Comparison of ENCODE assay signal across 8 cellular contexts in the genomic region with DNA sequence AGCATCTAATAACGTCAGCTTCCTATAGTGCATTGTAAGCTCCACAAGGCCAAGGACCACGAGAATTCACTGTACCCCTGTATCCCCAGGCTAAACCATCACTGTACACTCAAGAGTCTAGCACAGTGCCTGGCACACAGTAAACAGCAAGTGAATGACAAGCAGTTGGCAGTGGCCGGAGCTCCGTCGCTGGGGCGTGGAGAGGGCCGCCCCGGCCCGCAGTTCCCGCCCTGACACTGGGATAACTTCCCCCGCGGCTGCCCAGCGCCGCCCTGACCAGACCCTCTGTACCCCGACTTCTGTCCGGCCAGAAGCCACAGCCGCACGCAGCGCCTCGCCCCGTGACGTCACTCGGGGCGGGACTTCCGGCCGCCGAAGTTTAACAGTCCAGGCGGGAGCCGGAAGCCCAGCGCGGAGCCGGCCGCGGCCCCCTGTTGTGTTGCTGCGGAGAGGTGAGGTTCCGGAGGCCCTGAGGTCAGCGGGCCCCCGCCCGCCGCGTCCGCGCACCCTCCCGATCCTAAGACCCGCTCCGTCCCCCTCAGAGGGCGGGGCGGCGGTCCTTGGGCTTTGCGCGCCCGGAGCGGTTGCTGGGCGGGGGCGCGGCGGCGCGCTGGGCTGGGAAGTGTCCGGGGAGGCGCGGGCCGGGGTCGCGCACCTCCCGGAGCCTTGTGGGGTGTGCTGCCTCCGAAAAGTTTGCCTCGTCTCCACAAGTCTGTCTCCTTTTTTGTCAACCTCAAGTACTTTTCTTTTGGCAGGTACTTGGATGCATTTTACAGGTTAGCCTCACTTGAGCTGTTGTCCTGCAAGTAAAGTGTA. TPM values are rescaled to one million over a fixed set of nuclear protein-coding genes. Genes with fewer than 3 reads are reported as not detected.
DNase-seq lines count a peak whose midpoint lies in the region; ATAC-seq and TF ChIP-seq lines count a peak whose summit lies in the region.

A gene with protein sequence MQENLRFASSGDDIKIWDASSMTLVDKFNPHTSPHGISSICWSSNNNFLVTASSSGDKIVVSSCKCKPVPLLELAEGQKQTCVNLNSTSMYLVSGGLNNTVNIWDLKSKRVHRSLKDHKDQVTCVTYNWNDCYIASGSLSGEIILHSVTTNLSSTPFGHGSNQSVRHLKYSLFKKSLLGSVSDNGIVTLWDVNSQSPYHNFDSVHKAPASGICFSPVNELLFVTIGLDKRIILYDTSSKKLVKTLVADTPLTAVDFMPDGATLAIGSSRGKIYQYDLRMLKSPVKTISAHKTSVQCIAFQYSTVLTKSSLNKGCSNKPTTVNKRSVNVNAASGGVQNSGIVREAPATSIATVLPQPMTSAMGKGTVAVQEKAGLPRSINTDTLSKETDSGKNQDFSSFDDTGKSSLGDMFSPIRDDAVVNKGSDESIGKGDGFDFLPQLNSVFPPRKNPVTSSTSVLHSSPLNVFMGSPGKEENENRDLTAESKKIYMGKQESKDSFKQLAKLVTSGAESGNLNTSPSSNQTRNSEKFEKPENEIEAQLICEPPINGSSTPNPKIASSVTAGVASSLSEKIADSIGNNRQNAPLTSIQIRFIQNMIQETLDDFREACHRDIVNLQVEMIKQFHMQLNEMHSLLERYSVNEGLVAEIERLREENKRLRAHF (plus strand): TSS at position 409 of the 816 bp plus-strand sequence. CDS start 2,503 bp downstream, outside the sequence.

- peak within 1 kb of the TSS; percentile 97 for H3K27ac Mint-ChIP-seq in activated CD4-positive, alpha-beta T cell treated with anti-CD3 and anti-CD28 coated beads for 36 hours

- CTCF ChIA-PET in activated CD4-positive, alpha-beta T cell treated with anti-CD3 and anti-CD28 coated beads for 36 hours (lab: Charles Lee): interaction anchor here (0.6 kb wide), 1 partner anchor 8 kb away, joined by 4 read pairs; no protein-coding TSS in a partner anchor

- TF ChIP-seq CTCF in AG10803 (conservative IDR thresholded peaks at IDR 0.05; ENCODE audit: low read length): no peak
- TF ChIP-seq CTCF in choroid plexus epithelial cell (conservative IDR thresholded peaks at IDR 0.05; ENCODE audit: low read depth, low read length): no peak

- intact Hi-C loops in activated CD4-positive, alpha-beta T cell treated with anti-CD3 and anti-CD28 coated beads for 36 hours (cut with DNase I, micrococcal nuclease): loop anchor here (1.0 to 5.0 kb wide), 9 partner anchors 185 to 1735 kb away; a partner anchor contains a TSS

- POLR2A ChIA-PET in activated CD4-positive, alpha-beta T cell treated with anti-CD3 and anti-CD28 coated beads for 36 hours (lab: Charles Lee): no interaction called here

- peak; percentile 96 for ATAC-seq in GM18909 (IDR thresholded peaks at IDR 0.05; ENCODE audit: poor library complexity, unreplicated experiment)
- ATAC-seq in HG03139 (IDR thresholded peaks at IDR 0.05; ENCODE audit: unreplicated experiment): peak; percentile 96
- peak; percentile 84 for ATAC-seq in activated CD4-positive, alpha-beta T cell treated with anti-CD3 and anti-CD28 coated beads for 36 hours

- no peaks in the 10 kb centered on the region for H3K9me3 Mint-ChIP-seq in activated CD4-positive, alpha-beta T cell treated with anti-CD3 and anti-CD28 coated beads for 36 hours (ENCODE audit: low read depth)

- H3K4me1 Mint-ChIP-seq in activated CD4-positive, alpha-beta T cell treated with anti-CD3 and anti-CD28 coated beads for 36 hours: peaks cover 38% of the 10 kb centered on the region

- H3K4me3 Mint-ChIP-seq in activated CD4-positive, alpha-beta T cell treated with anti-CD3 and anti-CD28 coated beads for 36 hours: peak within 1 kb of the TSS; percentile 84

- H3K27me3 Mint-ChIP-seq in activated CD4-positive, alpha-beta T cell treated with anti-CD3 and anti-CD28 coated beads for 36 hours: no peaks in the 10 kb centered on the region

- peak within 1 kb of the TSS; percentile 81 for H3K4me3 ChIP-seq in AG10803 (ENCODE audit: low read length)
- H3K4me3 ChIP-seq in choroid plexus epithelial cell (ENCODE audit: low read depth, low read length): peak within 1 kb of the TSS; percentile 97

- H3K36me3 Mint-ChIP-seq in activated CD4-positive, alpha-beta T cell treated with anti-CD3 and anti-CD28 coated beads for 36 hours (ENCODE audit: low read depth): peaks cover 31% of the 10 kb centered on the region

- DNase-seq in AG10803 (ENCODE audit: low read depth): peak; percentile 68
- DNase-seq in NCI-H226: peak; percentile 75
- peak; percentile 89 for DNase-seq in activated CD4-positive, alpha-beta T cell treated with anti-CD3 and anti-CD28 coated beads for 36 hours
- peak; percentile 68 for DNase-seq in choroid plexus epithelial cell (ENCODE audit: low read depth)
- peak; percentile 48 for DNase-seq in kidney glomerular epithelial cell (lab: John Stamatoyannopoulos, UW)
- DNase-seq in stimulated activated CD4-positive, alpha-beta T cell treated with anti-CD3 and anti-CD28 coated beads, Interleukin-15, amount 100 ng/mL, for 48 hours (ENCODE audit: low read depth in 2 of 2): peak; percentile 60 to 70

RNA-seq across cellular contexts. Expression of the gene that starts here (rescaled TPM):
- 10 to 100 TPM; 57.9 to 69.3 TPM for total RNA-seq in activated CD4-positive, alpha-beta T cell treated with anti-CD3 and anti-CD28 coated beads for 36 hours

Comparison
In these comparisons a context has a peak if more than half of its experiments do, and no peak if none do; other contexts are left out.
1. Peak in every context shown above with its lines: DNase-seq, ATAC-seq and H3K4me3 ChIP-seq.